In the genomic region with DNA sequence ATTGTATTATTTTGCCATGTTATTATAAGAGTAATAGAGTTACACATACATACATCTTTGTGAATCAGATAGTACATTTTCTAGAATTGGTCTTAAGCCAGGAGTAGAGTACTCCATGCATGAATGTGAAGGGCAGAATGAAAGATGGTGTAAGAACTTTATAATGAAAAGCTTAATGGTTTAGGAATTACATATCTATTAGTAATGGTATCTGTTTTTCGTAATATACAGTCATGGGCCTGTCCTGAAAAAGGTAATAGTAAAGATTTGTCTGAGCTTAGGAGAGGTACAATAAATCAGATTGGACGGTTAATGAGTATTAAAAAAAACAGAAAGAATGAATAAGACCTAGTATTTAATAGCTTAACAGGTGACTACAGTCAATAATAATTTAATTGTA, we compare ENCODE assay signal across 35 cellular contexts.
"Had no signal": no experiment of that assay in that cellular context is flagged by ENCODE, and none has a peak within 500 bp of the region (broad histone marks: within the 10 kb centered on the region; RNA-seq: fewer than 3 reads in every experiment).

No MANE protein-coding gene starts in this region.

- H3K27me3 ChIP-seq: adrenal gland, ascending aorta, cardiac muscle cell, colonic mucosa had no signal

- H3K4me3 ChIP-seq: adrenal gland, ascending aorta, cardiac muscle cell, colonic mucosa had no signal

- ATAC-seq: activated CD8-positive, alpha-beta T cell treated with anti-CD3 and anti-CD28 coated beads for 36 hours; activated naive CD4-positive, alpha-beta T cell treated with anti-CD3 and anti-CD28 coated beads, Interleukin-2, amount 50 U/mL, for 72 hours; activated T-cell treated with anti-CD3 and anti-CD28 coated beads, Interleukin-2, amount 50 U/mL, for 4 hours; activated T-cell treated with anti-CD3 and anti-CD28 coated beads, Interleukin-2, amount 50 U/mL, for 72 hours; activated T-helper 17 cell treated with anti-CD3 and anti-CD28 coated beads, Interleukin-2, amount 50 U/mL, for 72 hours; WTC11 had no signal

- H3K4me1 ChIP-seq: adrenal gland, ascending aorta, colonic mucosa had no signal

- DNase-seq: activated CD4-positive, alpha-beta memory T cell treated with anti-CD3 and anti-CD28 coated beads for 36 hours; activated CD4-positive, alpha-beta T cell treated with anti-CD3 and anti-CD28 coated beads for 4 hours; activated CD4-positive, alpha-beta T cell treated with anti-CD3 and anti-CD28 coated beads, Interleukin-2, amount 10 ng/mL, durations not matched to agents 24 days and 14 days; activated CD4-positive, alpha-beta T cell treated with anti-CD3 and anti-CD28 coated beads, Interleukin-2, amount 50 U/mL, for 1 hour; activated CD4-positive, alpha-beta T cell treated with anti-CD3 and anti-CD28 coated beads, Interleukin-2, amount 50 U/mL, for 4 hours; activated CD4-positive, CD25-positive, alpha-beta regulatory T cell; activated CD4-positive, CD25-positive, alpha-beta regulatory T cell treated with anti-CD3 and anti-CD28 coated beads, Interleukin-2, amount 50 U/mL, for 72 hours; activated CD8-positive, alpha-beta memory T cell treated with anti-CD3 and anti-CD28 coated beads, Interleukin-2, amount 50 U/mL, for 4 hours; activated CD8-positive, alpha-beta T cell treated with anti-CD3 and anti-CD28 coated beads for 36 hours; activated effector memory CD4-positive, alpha-beta T cell treated with anti-CD3 and anti-CD28 coated beads, Interleukin-2, amount 50 U/mL, for 16 hours; activated gamma-delta T cell treated with Interleukin-2 at 50 U/mL for 16 hours; activated naive CD4-positive, alpha-beta T cell; activated naive CD4-positive, alpha-beta T cell treated with anti-CD3 and anti-CD28 coated beads for 36 hours; activated naive CD4-positive, alpha-beta T cell treated with anti-CD3 and anti-CD28 coated beads, Interleukin-2, amount 50 U/mL, for 16 hours; activated naive CD8-positive, alpha-beta T cell treated with anti-CD3 and anti-CD28 coated beads for 36 hours; activated T-cell treated with anti-CD3 and anti-CD28 coated beads for 4 hours; activated T-cell treated with anti-CD3 and anti-CD28 coated beads, Interleukin-2, amount 50 U/mL, for 1 hour; activated T-cell treated with anti-CD3 and anti-CD28 coated beads, Interleukin-2, amount 50 U/mL, for 4 hours; activated T-cell treated with anti-CD3 and anti-CD28 coated beads, Interleukin-2, amount 50 U/mL, for 72 hours; adrenal gland; amygdala; anterior cingulate cortex; caudate nucleus; cerebellar nuclear complex; colonic mucosa; T-helper 2 cell; T-helper 9 cell; WERI-Rb-1 had no signal

- H3K36me3 ChIP-seq: adrenal gland, colonic mucosa, WERI-Rb-1 had no signal

- H3K27ac ChIP-seq: adrenal gland, ascending aorta, cardiac muscle cell, colonic mucosa, WERI-Rb-1 had no signal

- H3K9me3 ChIP-seq: adrenal gland, ascending aorta, colonic mucosa had no signal

- FAIRE-seq: bronchial epithelial cell, TTC549 had no signal
